8 cellular contexts compared by ENCODE assay signal in the genomic region with DNA sequence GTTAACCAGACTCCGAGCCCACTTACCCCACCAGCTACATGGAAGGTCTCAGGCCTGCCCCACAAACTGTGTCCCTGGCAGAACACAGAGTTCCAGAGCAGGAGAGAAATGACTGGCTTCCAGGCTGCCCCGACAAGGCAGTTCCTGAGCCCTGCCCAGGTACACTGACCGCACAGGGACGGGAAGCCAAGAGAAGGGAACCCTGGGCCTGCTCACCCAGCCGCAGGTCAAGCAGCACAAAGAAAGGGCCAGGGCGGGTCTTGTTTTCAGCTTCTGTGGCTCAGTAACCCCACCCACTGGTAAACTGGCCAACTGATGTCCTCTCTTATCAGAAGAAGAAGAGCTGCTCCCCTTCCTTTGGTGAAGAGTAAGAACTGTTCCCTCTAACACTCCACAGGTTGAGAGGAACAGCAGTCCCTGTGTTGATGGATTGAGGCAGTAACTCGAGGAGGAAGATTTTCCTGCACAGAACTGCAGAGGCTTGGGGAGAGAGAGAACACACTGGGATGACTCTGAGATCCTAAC.
A peak's percentile ranks its signal among the peaks of the same experiment; 100 is the strongest.
DNase-seq lines count a peak whose midpoint lies in the region; ATAC-seq and TF ChIP-seq lines count a peak whose summit lies in the region.

No MANE protein-coding gene starts in this region.

- 52 to 77% (median 66%) methylated on average over 7 of the region's 7 CpGs for WGBS in adipose tissue, 3 donors
- 54% methylated on average over 7 of the region's 7 CpGs for WGBS in liver

- DNase-seq in upper lobe of right lung (peak; percentile 70), HCEC 1CT (no peak)

- intact Hi-C loops in upper lobe of right lung (cut with DNase I) = no loop called here

- H3K9ac ChIP-seq in BLaER1 (peak overlapping the region; percentile 68), liver (ENCODE audit: low read depth in 1 of 2, low read length in 2 of 2) (no peak overlapping the region)

- H3K4me1 ChIP-seq in BLaER1 (peaks cover 73% of the 10 kb centered on the region), liver (ENCODE audit: control insufficient read depth in 4 of 4, insufficient read depth in 4 of 4, low read length in 3 of 4) (peaks cover 14 to 30% (median 23%) of the 10 kb centered on the region in 4 donors), upper lobe of right lung (peaks cover 52% of the 10 kb centered on the region)

- ATAC-seq in GM19035 (IDR thresholded peaks at IDR 0.05; ENCODE audit: unreplicated experiment) = peak; percentile 40
- ATAC-seq in HG03442 (IDR thresholded peaks at IDR 0.05; ENCODE audit: unreplicated experiment) = peak; percentile 35
- ATAC-seq in upper lobe of right lung = peak; percentile 72
- ATAC-seq in GM18873 (IDR thresholded peaks at IDR 0.05; ENCODE audit: low FRiP score, unreplicated experiment) = no peak

- TF ChIP-seq CTCF in liver (IDR thresholded peaks at IDR 0.05; ENCODE audit: low read depth, low read length, missing input control) (no peak), upper lobe of right lung (IDR thresholded peaks at IDR 0.05) (peak; percentile 21)

- peak; percentile 64 to 69 for TF ChIP-seq RAD21 in liver (IDR thresholded peaks at IDR 0.05)

- H3K4me3 ChIP-seq in BLaER1 (no peak overlapping the region), liver (ENCODE audit: low read depth in 1 of 3, low read length in 3 of 3) (no peak overlapping the region), upper lobe of right lung (no peak overlapping the region)

- H3K27ac ChIP-seq in BLaER1 = peak overlapping the region; percentile 84
- H3K27ac ChIP-seq in adipose tissue (ENCODE audit: low read depth, low read length) = peak overlapping the region; percentile 1
- peak overlapping the region; percentile 14 to 65 for H3K27ac ChIP-seq in liver (ENCODE audit: low read depth in 1 of 2, low read length in 2 of 2)
- peak overlapping the region; percentile 81 for H3K27ac ChIP-seq in upper lobe of right lung

- peak overlapping the region; percentile 80 for H3K4me2 ChIP-seq in BLaER1

- peaks cover 20% of the 10 kb centered on the region; the same call in 1 of the 2 replicates for H4K20me1 ChIP-seq in BLaER1

- H3K9me3 ChIP-seq in BLaER1 = no peaks in the 10 kb centered on the region
- H3K9me3 ChIP-seq in liver (ENCODE audit: control insufficient read depth in 4 of 4, low read length in 3 of 4) = no peaks in the 10 kb centered on the region
- H3K9me3 ChIP-seq in upper lobe of right lung = no peaks in the 10 kb centered on the region

- H3K27me3 ChIP-seq in BLaER1 (no peaks in the 10 kb centered on the region), liver (ENCODE audit: control insufficient read depth in 4 of 4, insufficient read depth in 4 of 4, low read length in 3 of 4) (no peaks in the 10 kb centered on the region), upper lobe of right lung (no peaks in the 10 kb centered on the region)

- H3K36me3 ChIP-seq in BLaER1 (peaks cover 30% of the 10 kb centered on the region), liver (ENCODE audit: control insufficient read depth in 4 of 4, insufficient read depth in 3 of 4, low read depth in 1 of 4, low read length in 3 of 4) (peaks cover 0 to 3% (median 1%) of the 10 kb centered on the region in 4 donors), upper lobe of right lung (peaks cover 6% of the 10 kb centered on the region)

TF ChIP-seq in liver, 16 proteins besides CTCF, POLR2A, EP300 and RAD21:
- TF ChIP-seq, protein P1, sequence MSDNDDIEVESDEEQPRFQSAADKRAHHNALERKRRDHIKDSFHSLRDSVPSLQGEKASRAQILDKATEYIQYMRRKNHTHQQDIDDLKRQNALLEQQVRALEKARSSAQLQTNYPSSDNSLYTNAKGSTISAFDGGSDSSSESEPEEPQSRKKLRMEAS (IDR thresholded peaks at IDR 0.05) = no peak
- TF ChIP-seq HNF4G (IDR thresholded peaks at IDR 0.05) (no peak), JUND (IDR thresholded peaks at IDR 0.05) (no peak), GABPA (IDR thresholded peaks at IDR 0.05 in 1 of 2, conservative IDR thresholded peaks at IDR 0.05 in 1 of 2) (no peak), FOXA1 (IDR thresholded peaks at IDR 0.05) (no peak), NR2F2 (IDR thresholded peaks at IDR 0.05) (no peak), EGR1 (IDR thresholded peaks at IDR 0.05; ENCODE audit: low read depth in 2 of 2) (no peak), HNF4A (conservative IDR thresholded peaks at IDR 0.05) (peak in 1 of 2 donors; percentile 33), TAF1 (conservative IDR thresholded peaks at IDR 0.05) (no peak), ZBTB33 (IDR thresholded peaks at IDR 0.05) (no peak), FOXA2 (IDR thresholded peaks at IDR 0.05) (no peak), RXRA (IDR thresholded peaks at IDR 0.05) (peak in 1 of 2 donors; percentile 42)
- TF ChIP-seq, protein P2, sequence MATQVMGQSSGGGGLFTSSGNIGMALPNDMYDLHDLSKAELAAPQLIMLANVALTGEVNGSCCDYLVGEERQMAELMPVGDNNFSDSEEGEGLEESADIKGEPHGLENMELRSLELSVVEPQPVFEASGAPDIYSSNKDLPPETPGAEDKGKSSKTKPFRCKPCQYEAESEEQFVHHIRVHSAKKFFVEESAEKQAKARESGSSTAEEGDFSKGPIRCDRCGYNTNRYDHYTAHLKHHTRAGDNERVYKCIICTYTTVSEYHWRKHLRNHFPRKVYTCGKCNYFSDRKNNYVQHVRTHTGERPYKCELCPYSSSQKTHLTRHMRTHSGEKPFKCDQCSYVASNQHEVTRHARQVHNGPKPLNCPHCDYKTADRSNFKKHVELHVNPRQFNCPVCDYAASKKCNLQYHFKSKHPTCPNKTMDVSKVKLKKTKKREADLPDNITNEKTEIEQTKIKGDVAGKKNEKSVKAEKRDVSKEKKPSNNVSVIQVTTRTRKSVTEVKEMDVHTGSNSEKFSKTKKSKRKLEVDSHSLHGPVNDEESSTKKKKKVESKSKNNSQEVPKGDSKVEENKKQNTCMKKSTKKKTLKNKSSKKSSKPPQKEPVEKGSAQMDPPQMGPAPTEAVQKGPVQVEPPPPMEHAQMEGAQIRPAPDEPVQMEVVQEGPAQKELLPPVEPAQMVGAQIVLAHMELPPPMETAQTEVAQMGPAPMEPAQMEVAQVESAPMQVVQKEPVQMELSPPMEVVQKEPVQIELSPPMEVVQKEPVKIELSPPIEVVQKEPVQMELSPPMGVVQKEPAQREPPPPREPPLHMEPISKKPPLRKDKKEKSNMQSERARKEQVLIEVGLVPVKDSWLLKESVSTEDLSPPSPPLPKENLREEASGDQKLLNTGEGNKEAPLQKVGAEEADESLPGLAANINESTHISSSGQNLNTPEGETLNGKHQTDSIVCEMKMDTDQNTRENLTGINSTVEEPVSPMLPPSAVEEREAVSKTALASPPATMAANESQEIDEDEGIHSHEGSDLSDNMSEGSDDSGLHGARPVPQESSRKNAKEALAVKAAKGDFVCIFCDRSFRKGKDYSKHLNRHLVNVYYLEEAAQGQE (IDR thresholded peaks at IDR 0.05) = no peak

Comparison
In these comparisons a context has a peak if more than half of its experiments do, and no peak if none do; other contexts are left out.
1. H3K27ac ChIP-seq: peak in every context shown above with its lines; median percentile 84 in BLaER1; 81 in upper lobe of right lung; 40 in liver; 1 in adipose tissue.